In genomic region chr10:128125944-128126764, GRCh38 we compare ENCODE assay signal across 8 cellular contexts. TPM values are rescaled to one million over a fixed set of nuclear protein-coding genes. Genes with fewer than 3 reads are reported as not detected.
DNase-seq lines count a peak whose midpoint lies in the region; ATAC-seq, FAIRE-seq and TF ChIP-seq lines count a peak whose summit lies in the region.

Gene MKI67, minus strand, starts transcription at chr10:128126423. Its CDS starts 756 bp downstream, at chr10:128125667.

- H2AFZ ChIP-seq in OCI-LY1 (ENCODE audit: low read length), result peak within 1 kb of the TSS; percentile 83; the same call in 1 of the 2 replicates

- H3K27me3 ChIP-seq in HUES48 (ENCODE audit: control insufficient read depth, insufficient read depth, low read length), result no peaks in the 10 kb centered on the region
- H3K27me3 ChIP-seq in OCI-LY1 (ENCODE audit: insufficient read depth, low read length), result no peaks in the 10 kb centered on the region

- H3K9me3 ChIP-seq in HUES48 (ENCODE audit: control insufficient read depth, insufficient read depth, low read length) (no peaks in the 10 kb centered on the region), OCI-LY1 (ENCODE audit: low read length) (no peaks in the 10 kb centered on the region), mucosa of descending colon (no peaks in the 10 kb centered on the region)

- no peaks in the 10 kb centered on the region for H4K20me1 ChIP-seq in OCI-LY1 (ENCODE audit: insufficient read depth, low read length)

- H3K9ac ChIP-seq in HUES48 (ENCODE audit: low read depth, low read length), result peak within 1 kb of the TSS; percentile 67
- peak within 1 kb of the TSS; percentile 97 for H3K9ac ChIP-seq in OCI-LY1 (ENCODE audit: low read length)

- H3K36me3 ChIP-seq in HUES48 (ENCODE audit: control insufficient read depth, insufficient read depth, low read length) (peaks cover 17% of the 10 kb centered on the region), OCI-LY1 (ENCODE audit: insufficient read depth, low read length) (peaks cover 45% of the 10 kb centered on the region), mucosa of descending colon (ENCODE audit: low read depth) (no peaks in the 10 kb centered on the region)

- no peaks in the 10 kb centered on the region for H3F3A ChIP-seq in OCI-LY1 (ENCODE audit: insufficient read depth, low read length)

- no peak for FAIRE-seq in D721Med (lab: Jason Lieb, UNC)

- H3K4me2 ChIP-seq in OCI-LY1 (ENCODE audit: low read length), result peak within 1 kb of the TSS; percentile 98

- TF ChIP-seq CTCF in D721Med (IDR thresholded peaks at IDR 0.05; ENCODE audit: insufficient read depth, missing control alignments) (no peak), OCI-LY1 (IDR thresholded peaks at IDR 0.05; ENCODE audit: low read length) (no peak), mucosa of descending colon (IDR thresholded peaks at IDR 0.05) (no peak)

- H3K4me3 ChIP-seq in HUES48 (ENCODE audit: low read depth, low read length) (peak within 1 kb of the TSS; percentile 85), OCI-LY1 (ENCODE audit: low read depth, low read length, poor library complexity, severe bottlenecking) (peak within 1 kb of the TSS; percentile 100), mucosa of descending colon (peak within 1 kb of the TSS; percentile 40)

- H3K27ac ChIP-seq in HUES48 (ENCODE audit: low read depth, low read length) (peak within 1 kb of the TSS; percentile 35), OCI-LY1 (ENCODE audit: low read depth, low read length, poor library complexity, severe bottlenecking) (peak within 1 kb of the TSS; percentile 64), epithelial cell of prostate (peak within 1 kb of the TSS; percentile 16)

- DNase-seq in D721Med (ENCODE audit: insufficient read length, low spot score), result peak; percentile 48
- peak; percentile 85 for DNase-seq in activated CD8-positive, alpha-beta memory T cell treated with anti-CD3 and anti-CD28 coated beads, Interleukin-2, amount 50 U/mL, for 4 hours
- DNase-seq in epithelial cell of prostate (ENCODE audit: low read depth, low spot score), result peak; percentile 36
- DNase-seq in mucosa of descending colon, result peak; percentile 91 to 94 (median 91)
- DNase-seq in stimulated activated CD8-positive, alpha-beta memory T cell treated with anti-CD3 and anti-CD28 coated beads, Interleukin-2, amount 100 ng/mL, for 48 hours (ENCODE audit: low read depth in 2 of 2), result peak; percentile 83 to 84

- H3K79me2 ChIP-seq in OCI-LY1 (ENCODE audit: insufficient read depth, low read length), result peaks cover 46% of the 10 kb centered on the region

- H3K4me1 ChIP-seq in HUES48 (ENCODE audit: control insufficient read depth, insufficient read depth, low read length) (peaks cover 14% of the 10 kb centered on the region), OCI-LY1 (ENCODE audit: insufficient read depth, low read length, severe bottlenecking) (peaks cover 31% of the 10 kb centered on the region), mucosa of descending colon (ENCODE audit: low read depth) (peaks cover 17% of the 10 kb centered on the region)

- peak; percentile 78 for ATAC-seq in GM21447 (IDR thresholded peaks at IDR 0.05; ENCODE audit: unreplicated experiment)
- peak; percentile 96 for ATAC-seq in mucosa of descending colon

- intact Hi-C loops in mucosa of descending colon (cut with DNase I, micrococcal nuclease), result no loop called here

- no peaks in the 10 kb centered on the region for H3K9me2 ChIP-seq in OCI-LY1 (ENCODE audit: low read depth, low read length)

RNA-seq across cellular contexts. Expression of gene MKI67, which starts in this region (rescaled TPM):
- 10 to 100 TPM in 2 of 3 donors, 1 to 10 TPM in 1; 7.7 to 54.7 (median 14.0) TPM for total RNA-seq in mucosa of descending colon

Comparison
In these comparisons a context has a peak if more than half of its experiments do, and no peak if none do; other contexts are left out.
1. Peak in every context shown above with its lines: DNase-seq, ATAC-seq, H3K4me3 ChIP-seq and H3K27ac ChIP-seq.
2. DNase-seq: peak in every context shown above with its lines; median percentile 91 in mucosa of descending colon; 85 in activated CD8-positive, alpha-beta memory T cell treated with anti-CD3 and anti-CD28 coated beads, Interleukin-2, amount 50 U/mL, for 4 hours; 84 in stimulated activated CD8-positive, alpha-beta memory T cell treated with anti-CD3 and anti-CD28 coated beads, Interleukin-2, amount 100 ng/mL, for 48 hours; 48 in D721Med; 36 in epithelial cell of prostate.
3. H3K4me3 ChIP-seq: peak in every context shown above with its lines; median percentile 100 in OCI-LY1; 85 in HUES48; 40 in mucosa of descending colon.